ENCODE assay signal across 1 cellular context in the genomic region with DNA sequence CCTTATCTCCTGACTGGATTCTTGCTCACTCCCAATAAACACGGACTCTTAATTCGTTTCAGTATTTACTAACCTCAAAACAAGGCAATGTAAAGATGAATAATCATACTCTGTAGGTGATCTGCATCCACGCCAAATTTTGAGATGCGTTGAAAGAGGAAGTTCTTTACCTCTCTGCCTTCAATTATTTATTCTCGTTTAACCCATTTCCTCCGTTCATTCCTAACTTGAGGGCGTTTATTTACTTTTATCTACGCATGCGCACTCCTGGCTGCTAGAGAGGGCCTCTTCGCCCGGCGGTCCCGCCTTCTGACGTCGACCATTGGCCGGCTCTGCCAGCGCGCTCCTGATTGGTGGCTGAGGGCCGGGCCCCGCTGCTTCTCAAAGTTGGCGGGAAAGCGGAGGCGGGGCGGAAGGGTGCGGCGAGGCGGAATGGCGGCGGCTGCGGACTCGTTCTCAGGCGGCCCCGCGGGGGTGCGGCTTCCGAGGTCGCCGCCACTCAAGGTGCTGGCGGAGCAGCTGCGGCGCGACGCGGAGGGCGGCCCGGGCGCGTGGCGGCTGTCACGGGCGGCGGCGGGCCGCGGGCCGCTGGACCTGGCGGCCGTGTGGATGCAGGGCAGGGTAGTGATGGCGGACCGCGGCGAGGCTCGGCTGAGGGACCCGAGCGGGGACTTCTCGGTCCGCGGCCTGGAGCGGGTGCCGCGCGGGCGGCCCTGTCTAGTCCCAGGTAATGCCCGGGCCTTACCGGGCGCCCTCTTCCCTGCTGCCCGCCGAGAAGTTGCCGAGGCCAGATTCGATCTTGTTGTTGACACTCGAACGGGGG.
A peak's percentile ranks its signal among the peaks of the same experiment; 100 is the strongest.
TF ChIP-seq lines count a peak whose summit lies in the region.

RMI2 (plus strand) TSS at position 420 of the 823 bp plus-strand sequence; CDS start at position 433, 13 bp downstream.

TF ChIP-seq in HepG2, 621 proteins besides CTCF, POLR2A, EP300 and RAD21 (continued from another document and continues in another):
- TF ChIP-seq, protein P1, sequence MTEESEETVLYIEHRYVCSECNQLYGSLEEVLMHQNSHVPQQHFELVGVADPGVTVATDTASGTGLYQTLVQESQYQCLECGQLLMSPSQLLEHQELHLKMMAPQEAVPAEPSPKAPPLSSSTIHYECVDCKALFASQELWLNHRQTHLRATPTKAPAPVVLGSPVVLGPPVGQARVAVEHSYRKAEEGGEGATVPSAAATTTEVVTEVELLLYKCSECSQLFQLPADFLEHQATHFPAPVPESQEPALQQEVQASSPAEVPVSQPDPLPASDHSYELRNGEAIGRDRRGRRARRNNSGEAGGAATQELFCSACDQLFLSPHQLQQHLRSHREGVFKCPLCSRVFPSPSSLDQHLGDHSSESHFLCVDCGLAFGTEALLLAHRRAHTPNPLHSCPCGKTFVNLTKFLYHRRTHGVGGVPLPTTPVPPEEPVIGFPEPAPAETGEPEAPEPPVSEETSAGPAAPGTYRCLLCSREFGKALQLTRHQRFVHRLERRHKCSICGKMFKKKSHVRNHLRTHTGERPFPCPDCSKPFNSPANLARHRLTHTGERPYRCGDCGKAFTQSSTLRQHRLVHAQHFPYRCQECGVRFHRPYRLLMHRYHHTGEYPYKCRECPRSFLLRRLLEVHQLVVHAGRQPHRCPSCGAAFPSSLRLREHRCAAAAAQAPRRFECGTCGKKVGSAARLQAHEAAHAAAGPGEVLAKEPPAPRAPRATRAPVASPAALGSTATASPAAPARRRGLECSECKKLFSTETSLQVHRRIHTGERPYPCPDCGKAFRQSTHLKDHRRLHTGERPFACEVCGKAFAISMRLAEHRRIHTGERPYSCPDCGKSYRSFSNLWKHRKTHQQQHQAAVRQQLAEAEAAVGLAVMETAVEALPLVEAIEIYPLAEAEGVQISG (CRISPR knock-in tag; IDR thresholded peaks at IDR 0.05): peak; percentile 79
- TF ChIP-seq REL (CRISPR knock-in tag; conservative IDR thresholded peaks at IDR 0.05): peak; percentile 64; the same call in 1 of the 2 replicates
- TF ChIP-seq SRF (IDR thresholded peaks at IDR 0.05; ENCODE audit: low read depth, low read length): no peak
- 0 out of 2 replicates have a peak, but pooled peaks have one; percentile 16 for TF ChIP-seq ZSCAN12 (CRISPR knock-in tag; IDR thresholded peaks at IDR 0.05)
- TF ChIP-seq, protein P2, sequence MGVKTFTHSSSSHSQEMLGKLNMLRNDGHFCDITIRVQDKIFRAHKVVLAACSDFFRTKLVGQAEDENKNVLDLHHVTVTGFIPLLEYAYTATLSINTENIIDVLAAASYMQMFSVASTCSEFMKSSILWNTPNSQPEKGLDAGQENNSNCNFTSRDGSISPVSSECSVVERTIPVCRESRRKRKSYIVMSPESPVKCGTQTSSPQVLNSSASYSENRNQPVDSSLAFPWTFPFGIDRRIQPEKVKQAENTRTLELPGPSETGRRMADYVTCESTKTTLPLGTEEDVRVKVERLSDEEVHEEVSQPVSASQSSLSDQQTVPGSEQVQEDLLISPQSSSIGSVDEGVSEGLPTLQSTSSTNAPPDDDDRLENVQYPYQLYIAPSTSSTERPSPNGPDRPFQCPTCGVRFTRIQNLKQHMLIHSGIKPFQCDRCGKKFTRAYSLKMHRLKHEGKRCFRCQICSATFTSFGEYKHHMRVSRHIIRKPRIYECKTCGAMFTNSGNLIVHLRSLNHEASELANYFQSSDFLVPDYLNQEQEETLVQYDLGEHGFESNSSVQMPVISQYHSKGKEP (CRISPR knock-in tag; IDR thresholded peaks at IDR 0.05): 0 out of 2 replicates have a peak, but pooled peaks have one; percentile 44
- TF ChIP-seq IKZF1 (IDR thresholded peaks at IDR 0.05): no peak
- TF ChIP-seq ZNF354B (CRISPR knock-in tag; IDR thresholded peaks at IDR 0.05): no peak
- TF ChIP-seq, protein P3, sequence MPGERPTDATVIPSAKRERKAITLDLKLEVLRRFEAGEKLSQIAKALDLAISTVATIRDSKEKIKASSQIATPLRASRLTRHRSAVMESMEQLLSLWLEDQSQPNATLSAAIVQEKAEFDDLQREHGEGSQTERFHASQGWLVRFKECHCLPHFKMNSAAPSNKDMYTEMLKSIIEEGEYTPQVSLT (CRISPR knock-in tag; IDR thresholded peaks at IDR 0.05; ENCODE audit: borderline replicate concordance, low read depth): no peak; the same call in 1 of the 2 replicates
- no peak; the same call in 1 of the 2 replicates for TF ChIP-seq ZNF263 (CRISPR knock-in tag; IDR thresholded peaks at IDR 0.05)
- TF ChIP-seq ASH2L (IDR thresholded peaks at IDR 0.05; ENCODE audit: insufficient read length, low read depth, low read length): peak; percentile 83
- no peak for TF ChIP-seq ZNF44 (CRISPR knock-in tag; IDR thresholded peaks at IDR 0.05)
- TF ChIP-seq IKZF4 (CRISPR knock-in tag; IDR thresholded peaks at IDR 0.05; ENCODE audit: borderline replicate concordance, low read depth, not compliant biosample characterization): peak; percentile 88
- peak; percentile 87 for TF ChIP-seq TBX2 (CRISPR knock-in tag; IDR thresholded peaks at IDR 0.05; ENCODE audit: borderline replicate concordance)
- TF ChIP-seq FOXC1 (CRISPR knock-in tag; IDR thresholded peaks at IDR 0.05; ENCODE audit: borderline replicate concordance): 0 out of 2 replicates have a peak, but pooled peaks have one; percentile 49
- no peak for TF ChIP-seq ZUFSP (CRISPR knock-in tag; IDR thresholded peaks at IDR 0.05; ENCODE audit: borderline replicate concordance)
- TF ChIP-seq POLR2AphosphoS2 (IDR thresholded peaks at IDR 0.05; ENCODE audit: low read depth, low read length): no peak
- peak; percentile 95 for TF ChIP-seq KLF9 (CRISPR knock-in tag; IDR thresholded peaks at IDR 0.05; ENCODE audit: low read depth)
- no peak for TF ChIP-seq RORA (CRISPR knock-in tag; IDR thresholded peaks at IDR 0.05)
- peak; percentile 72; the same call in 1 of the 2 replicates for TF ChIP-seq HMGA1 (CRISPR knock-in tag; conservative IDR thresholded peaks at IDR 0.05)
- peak; percentile 90 for TF ChIP-seq RBFOX2 (IDR thresholded peaks at IDR 0.05; ENCODE audit: low read depth, low read length)
- peak; percentile 95 for TF ChIP-seq BRD4 (CRISPR knock-in tag; IDR thresholded peaks at IDR 0.05)
- TF ChIP-seq MAF1 (CRISPR knock-in tag; IDR thresholded peaks at IDR 0.05; ENCODE audit: borderline replicate concordance): 0 out of 2 replicates have a peak, but pooled peaks have one; percentile 67
- TF ChIP-seq NFAT5 (CRISPR knock-in tag; IDR thresholded peaks at IDR 0.05): peak; percentile 93
- TF ChIP-seq KLF16 (CRISPR knock-in tag; IDR thresholded peaks at IDR 0.05): peak in 1 of 2 experiments; percentile 97; a peak in 2 of 4 replicates
- TF ChIP-seq, protein P4, sequence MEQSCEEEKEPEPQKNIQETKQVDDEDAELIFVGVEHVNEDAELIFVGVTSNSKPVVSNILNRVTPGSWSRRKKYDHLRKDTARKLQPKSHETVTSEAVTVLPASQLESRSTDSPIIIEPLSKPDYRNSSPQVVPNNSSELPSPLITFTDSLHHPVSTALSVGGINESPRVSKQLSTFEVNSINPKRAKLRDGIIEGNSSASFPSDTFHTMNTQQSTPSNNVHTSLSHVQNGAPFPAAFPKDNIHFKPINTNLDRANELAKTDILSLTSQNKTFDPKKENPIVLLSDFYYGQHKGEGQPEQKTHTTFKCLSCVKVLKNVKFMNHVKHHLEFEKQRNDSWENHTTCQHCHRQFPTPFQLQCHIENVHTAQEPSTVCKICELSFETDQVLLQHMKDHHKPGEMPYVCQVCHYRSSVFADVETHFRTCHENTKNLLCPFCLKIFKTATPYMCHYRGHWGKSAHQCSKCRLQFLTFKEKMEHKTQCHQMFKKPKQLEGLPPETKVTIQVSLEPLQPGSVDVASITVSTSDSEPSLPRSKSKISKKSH (CRISPR knock-in tag; IDR thresholded peaks at IDR 0.05; ENCODE audit: borderline replicate concordance): peak; percentile 25; the same call in 1 of the 2 replicates
- no peak for TF ChIP-seq ZNF468 (CRISPR knock-in tag; IDR thresholded peaks at IDR 0.05)
- no peak for TF ChIP-seq SIX1 (CRISPR knock-in tag; IDR thresholded peaks at IDR 0.05; ENCODE audit: borderline replicate concordance)
- TF ChIP-seq RFX1 (IDR thresholded peaks at IDR 0.05): no peak
- TF ChIP-seq, protein P5, sequence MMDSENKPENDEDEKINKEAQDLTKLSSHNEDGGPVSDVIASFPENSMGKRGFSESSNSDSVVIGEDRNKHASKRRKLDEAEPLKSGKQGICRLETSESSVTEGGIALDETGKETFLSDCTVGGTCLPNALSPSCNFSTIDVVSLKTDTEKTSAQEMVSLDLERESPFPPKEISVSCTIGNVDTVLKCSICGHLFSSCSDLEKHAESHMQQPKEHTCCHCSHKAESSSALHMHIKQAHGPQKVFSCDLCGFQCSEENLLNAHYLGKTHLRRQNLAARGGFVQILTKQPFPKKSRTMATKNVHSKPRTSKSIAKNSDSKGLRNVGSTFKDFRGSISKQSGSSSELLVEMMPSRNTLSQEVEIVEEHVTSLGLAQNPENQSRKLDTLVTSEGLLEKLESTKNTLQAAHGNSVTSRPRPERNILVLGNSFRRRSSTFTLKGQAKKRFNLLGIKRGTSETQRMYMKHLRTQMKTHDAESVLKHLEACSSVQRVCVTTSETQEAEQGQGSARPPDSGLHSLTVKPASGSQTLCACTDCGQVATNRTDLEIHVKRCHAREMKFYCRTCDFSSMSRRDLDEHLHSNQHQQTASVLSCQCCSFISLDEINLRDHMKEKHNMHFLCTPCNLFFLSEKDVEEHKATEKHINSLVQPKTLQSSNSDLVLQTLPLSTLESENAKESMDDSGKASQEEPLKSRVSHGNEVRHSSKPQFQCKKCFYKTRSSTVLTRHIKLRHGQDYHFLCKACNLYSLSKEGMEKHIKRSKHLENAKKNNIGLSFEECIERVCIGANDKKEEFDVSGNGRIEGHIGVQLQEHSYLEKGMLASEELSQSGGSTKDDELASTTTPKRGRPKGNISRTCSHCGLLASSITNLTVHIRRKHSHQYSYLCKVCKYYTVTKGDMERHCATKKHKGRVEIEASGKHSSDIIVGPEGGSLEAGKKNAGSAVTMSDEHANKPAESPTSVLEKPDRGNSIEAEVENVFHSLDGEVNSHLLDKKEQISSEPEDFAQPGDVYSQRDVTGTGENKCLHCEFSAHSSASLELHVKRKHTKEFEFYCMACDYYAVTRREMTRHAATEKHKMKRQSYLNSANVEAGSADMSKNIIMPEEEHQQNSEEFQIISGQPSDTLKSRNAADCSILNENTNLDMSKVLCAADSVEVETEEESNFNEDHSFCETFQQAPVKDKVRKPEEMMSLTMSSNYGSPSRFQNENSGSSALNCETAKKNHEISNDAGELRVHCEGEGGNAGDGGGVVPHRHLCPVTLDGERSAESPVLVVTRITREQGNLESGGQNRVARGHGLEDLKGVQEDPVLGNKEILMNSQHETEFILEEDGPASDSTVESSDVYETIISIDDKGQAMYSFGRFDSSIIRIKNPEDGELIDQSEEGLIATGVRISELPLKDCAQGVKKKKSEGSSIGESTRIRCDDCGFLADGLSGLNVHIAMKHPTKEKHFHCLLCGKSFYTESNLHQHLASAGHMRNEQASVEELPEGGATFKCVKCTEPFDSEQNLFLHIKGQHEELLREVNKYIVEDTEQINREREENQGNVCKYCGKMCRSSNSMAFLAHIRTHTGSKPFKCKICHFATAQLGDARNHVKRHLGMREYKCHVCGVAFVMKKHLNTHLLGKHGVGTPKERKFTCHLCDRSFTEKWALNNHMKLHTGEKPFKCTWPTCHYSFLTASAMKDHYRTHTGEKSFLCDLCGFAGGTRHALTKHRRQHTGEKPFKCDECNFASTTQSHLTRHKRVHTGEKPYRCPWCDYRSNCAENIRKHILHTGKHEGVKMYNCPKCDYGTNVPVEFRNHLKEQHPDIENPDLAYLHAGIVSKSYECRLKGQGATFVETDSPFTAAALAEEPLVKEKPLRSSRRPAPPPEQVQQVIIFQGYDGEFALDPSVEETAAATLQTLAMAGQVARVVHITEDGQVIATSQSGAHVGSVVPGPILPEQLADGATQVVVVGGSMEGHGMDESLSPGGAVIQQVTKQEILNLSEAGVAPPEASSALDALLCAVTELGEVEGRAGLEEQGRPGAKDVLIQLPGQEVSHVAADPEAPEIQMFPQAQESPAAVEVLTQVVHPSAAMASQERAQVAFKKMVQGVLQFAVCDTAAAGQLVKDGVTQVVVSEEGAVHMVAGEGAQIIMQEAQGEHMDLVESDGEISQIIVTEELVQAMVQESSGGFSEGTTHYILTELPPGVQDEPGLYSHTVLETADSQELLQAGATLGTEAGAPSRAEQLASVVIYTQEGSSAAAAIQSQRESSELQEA (CRISPR knock-in tag; IDR thresholded peaks at IDR 0.05; ENCODE audit: not compliant biosample characterization): no peak
